In the genomic region with DNA sequence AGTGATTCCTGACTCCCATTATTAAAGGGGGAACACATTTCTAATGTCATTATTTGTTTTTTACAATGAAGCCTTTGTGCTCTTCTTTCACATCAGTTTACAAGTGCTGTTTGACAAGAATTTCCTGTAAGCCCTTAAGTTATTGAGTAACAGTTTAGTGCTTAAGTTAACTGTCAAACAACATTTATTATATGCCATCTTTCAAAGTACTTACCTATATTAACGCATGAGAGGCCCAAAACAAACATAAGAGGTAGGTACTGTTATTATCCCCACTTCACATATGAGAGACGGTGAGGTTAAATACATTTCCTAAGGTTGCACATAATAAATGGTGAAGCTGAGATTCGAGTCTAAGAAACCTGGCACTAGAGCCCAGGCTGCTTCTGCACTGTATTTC, we compare ENCODE assay signal across 17 cellular contexts. TPM values are rescaled to one million over a fixed set of nuclear protein-coding genes. Genes with fewer than 3 reads are reported as not detected.
A peak's percentile ranks its signal among the peaks of the same experiment; 100 is the strongest.
DNase-seq lines count a peak whose midpoint lies in the region; ATAC-seq, FAIRE-seq and TF ChIP-seq lines count a peak whose summit lies in the region.
"Had no signal": no experiment of that assay in that cellular context is flagged by ENCODE, and none has a peak within 500 bp of the region (broad histone marks: within the 10 kb centered on the region; RNA-seq: fewer than 3 reads in every experiment).

No MANE protein-coding gene starts in this region.

- H3K27ac Mint-ChIP-seq in progenitor cell of endocrine pancreas (peak overlapping the region; percentile 10), endothelial cell (ENCODE audit: unreplicated experiment) (no peak overlapping the region)
- H3K27ac Mint-ChIP-seq: CD14-positive monocyte, HFFc6, T-cell had no signal

- no peak for TF ChIP-seq RAD21 in SK-N-SH (IDR thresholded peaks at IDR 0.05; ENCODE audit: low read length)

- DNase-seq in SK-N-SH: no peak
- peak; percentile 1 for DNase-seq in NCI-H1105 (lab: John Stamatoyannopoulos, UW)
- DNase-seq in progenitor cell of endocrine pancreas (ENCODE audit: low spot score, unreplicated experiment): no peak
- no peak for DNase-seq in NOMO-1 treated with DMSO at 0.1 percent for 48 hours (lab: John Stamatoyannopoulos, UW; ENCODE audit: unreplicated experiment)
- DNase-seq in endothelial cell (ENCODE audit: low spot score): no peak
- DNase-seq: ACHN, AML-193, NCI-H187, NCI-H774, T-cell had no signal

- no peak overlapping the region for H3K4me2 ChIP-seq in SK-N-SH

- ATAC-seq in SK-N-SH treated with all-trans-retinoic acid at 6 μM for 48 hours (peak; percentile 33; the same call in 1 of the 3 replicates), HG02973 (IDR thresholded peaks at IDR 0.05; ENCODE audit: unreplicated experiment) (no peak)
- ATAC-seq: T-cell had no signal

- CTCF ChIA-PET in SK-N-SH (lab: Yijun Ruan, JAX): no interaction called here

- WGBS in SK-N-SH (ENCODE audit: low lambda C conversion rate): 57% methylated on average over 3 of the region's 3 CpGs

- no peaks in the 10 kb centered on the region for H3K9me2 ChIP-seq in SK-N-SH

- H3K36me3 ChIP-seq in SK-N-SH (replicated peaks in 1 of 2; ENCODE audit: control insufficient read depth in 1 of 2, insufficient read depth in 2 of 2, low read length in 1 of 2): no peaks in the 10 kb centered on the region
- H3K36me3 ChIP-seq: SJSA1 had no signal

- FAIRE-seq in colon (lab: Jason Lieb, UNC): peak; percentile 5
- FAIRE-seq: H54 had no signal

- no peaks in the 10 kb centered on the region for H3F3A ChIP-seq in SK-N-SH (replicated peaks; ENCODE audit: insufficient read depth)

- no peaks in the 10 kb centered on the region for H3K27me3 ChIP-seq in SK-N-SH (ENCODE audit: insufficient read depth)
- H3K27me3 ChIP-seq: SJSA1 had no signal

- TF ChIP-seq EP300 in SK-N-SH (IDR thresholded peaks at IDR 0.05; ENCODE audit: borderline replicate concordance in 1 of 2, low read depth in 1 of 2, low read length in 1 of 2): no peak

- peaks cover 0 to 3% of the 10 kb centered on the region in 2 experiments; a peak in 3 of 4 replicates for H3K4me1 ChIP-seq in SK-N-SH (ENCODE audit: control insufficient read depth in 1 of 2, insufficient read depth in 2 of 2, low read depth in 1 of 2, low read length in 1 of 2)
- H3K4me1 ChIP-seq: SJSA1 had no signal

- H4K20me1 ChIP-seq in SK-N-SH (ENCODE audit: insufficient read depth): no peaks in the 10 kb centered on the region

- H3K4me1 Mint-ChIP-seq in progenitor cell of endocrine pancreas (ENCODE audit: low read depth) (peaks cover 15% of the 10 kb centered on the region), endothelial cell (ENCODE audit: unreplicated experiment) (no peaks in the 10 kb centered on the region)
- H3K4me1 Mint-ChIP-seq: CD14-positive monocyte had no signal

- H3K4me3 Mint-ChIP-seq in progenitor cell of endocrine pancreas (ENCODE audit: low read depth) (no peak overlapping the region), endothelial cell (ENCODE audit: unreplicated experiment) (no peak overlapping the region)
- H3K4me3 Mint-ChIP-seq: CD14-positive monocyte, HFFc6, T-cell had no signal

- no peak overlapping the region for H3K4me3 ChIP-seq in SK-N-SH (ENCODE audit: low read depth in 2 of 2, low read length in 1 of 2)
- H3K4me3 ChIP-seq: SJSA1 had no signal

- no peak overlapping the region; a peak in 1 of 4 replicates for H3K27ac ChIP-seq in SK-N-SH (ENCODE audit: low read depth in 2 of 2, low read length in 1 of 2)
- H3K27ac ChIP-seq: SJSA1 had no signal

- H3K79me2 ChIP-seq in SK-N-SH (ENCODE audit: insufficient read depth): no peaks in the 10 kb centered on the region; the same call in 1 of the 2 replicates

- H3K36me3 Mint-ChIP-seq in progenitor cell of endocrine pancreas (ENCODE audit: insufficient read depth): peaks cover 3% of the 10 kb centered on the region
- no peaks in the 10 kb centered on the region for H3K36me3 Mint-ChIP-seq in endothelial cell (ENCODE audit: low read depth, unreplicated experiment)

- TF ChIP-seq CTCF in SK-N-SH (IDR thresholded peaks at IDR 0.05) (no peak), progenitor cell of endocrine pancreas (IDR thresholded peaks at IDR 0.05; ENCODE audit: unreplicated experiment) (no peak), endothelial cell (IDR thresholded peaks at IDR 0.05; ENCODE audit: unreplicated experiment) (no peak)

- H3K27me3 Mint-ChIP-seq in progenitor cell of endocrine pancreas (no peaks in the 10 kb centered on the region), endothelial cell (ENCODE audit: unreplicated experiment) (peaks cover 1% of the 10 kb centered on the region)

- H3K9me3 Mint-ChIP-seq in progenitor cell of endocrine pancreas (ENCODE audit: low read depth) (peaks cover 16% of the 10 kb centered on the region), endothelial cell (ENCODE audit: unreplicated experiment) (no peaks in the 10 kb centered on the region)
- H3K9me3 Mint-ChIP-seq: CD14-positive monocyte, HFFc6 had no signal

- H3K9me3 ChIP-seq in SK-N-SH: no peaks in the 10 kb centered on the region
- H3K9me3 ChIP-seq: SJSA1 had no signal

- no peak overlapping the region for H3K9ac ChIP-seq in SK-N-SH

- H2AFZ ChIP-seq in SK-N-SH (ENCODE audit: low read depth): no peak overlapping the region

- POLR2A ChIA-PET in SK-N-SH (lab: Yijun Ruan, JAX): no interaction called here

TF ChIP-seq in SK-N-SH treated with all-trans-retinoic acid at 6 μM for 48 hours, 23 proteins besides CTCF, POLR2A, EP300 and RAD21 (continues in another document):
- TF ChIP-seq ESRRG (CRISPR knock-in tag; IDR thresholded peaks at IDR 0.05) (no peak), ZFP30 (CRISPR knock-in tag; IDR thresholded peaks at IDR 0.05) (no peak)
- TF ChIP-seq, protein P1, sequence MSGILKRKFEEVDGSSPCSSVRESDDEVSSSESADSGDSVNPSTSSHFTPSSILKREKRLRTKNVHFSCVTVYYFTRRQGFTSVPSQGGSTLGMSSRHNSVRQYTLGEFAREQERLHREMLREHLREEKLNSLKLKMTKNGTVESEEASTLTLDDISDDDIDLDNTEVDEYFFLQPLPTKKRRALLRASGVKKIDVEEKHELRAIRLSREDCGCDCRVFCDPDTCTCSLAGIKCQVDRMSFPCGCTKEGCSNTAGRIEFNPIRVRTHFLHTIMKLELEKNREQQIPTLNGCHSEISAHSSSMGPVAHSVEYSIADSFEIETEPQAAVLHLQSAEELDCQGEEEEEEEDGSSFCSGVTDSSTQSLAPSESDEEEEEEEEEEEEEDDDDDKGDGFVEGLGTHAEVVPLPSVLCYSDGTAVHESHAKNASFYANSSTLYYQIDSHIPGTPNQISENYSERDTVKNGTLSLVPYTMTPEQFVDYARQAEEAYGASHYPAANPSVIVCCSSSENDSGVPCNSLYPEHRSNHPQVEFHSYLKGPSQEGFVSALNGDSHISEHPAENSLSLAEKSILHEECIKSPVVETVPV (CRISPR knock-in tag; IDR thresholded peaks at IDR 0.05): no peak
- TF ChIP-seq, protein P2, sequence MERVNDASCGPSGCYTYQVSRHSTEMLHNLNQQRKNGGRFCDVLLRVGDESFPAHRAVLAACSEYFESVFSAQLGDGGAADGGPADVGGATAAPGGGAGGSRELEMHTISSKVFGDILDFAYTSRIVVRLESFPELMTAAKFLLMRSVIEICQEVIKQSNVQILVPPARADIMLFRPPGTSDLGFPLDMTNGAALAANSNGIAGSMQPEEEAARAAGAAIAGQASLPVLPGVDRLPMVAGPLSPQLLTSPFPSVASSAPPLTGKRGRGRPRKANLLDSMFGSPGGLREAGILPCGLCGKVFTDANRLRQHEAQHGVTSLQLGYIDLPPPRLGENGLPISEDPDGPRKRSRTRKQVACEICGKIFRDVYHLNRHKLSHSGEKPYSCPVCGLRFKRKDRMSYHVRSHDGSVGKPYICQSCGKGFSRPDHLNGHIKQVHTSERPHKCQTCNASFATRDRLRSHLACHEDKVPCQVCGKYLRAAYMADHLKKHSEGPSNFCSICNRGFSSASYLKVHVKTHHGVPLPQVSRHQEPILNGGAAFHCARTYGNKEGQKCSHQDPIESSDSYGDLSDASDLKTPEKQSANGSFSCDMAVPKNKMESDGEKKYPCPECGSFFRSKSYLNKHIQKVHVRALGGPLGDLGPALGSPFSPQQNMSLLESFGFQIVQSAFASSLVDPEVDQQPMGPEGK (CRISPR knock-in tag; IDR thresholded peaks at IDR 0.05; ENCODE audit: borderline replicate concordance): no peak

TF ChIP-seq in SK-N-SH, 30 proteins besides CTCF, POLR2A, EP300 and RAD21 (continues in another document):
- TF ChIP-seq MEF2A (IDR thresholded peaks at IDR 0.05; ENCODE audit: borderline replicate concordance, low read depth) (no peak), JUND (IDR thresholded peaks at IDR 0.05) (no peak), RCOR1 (IDR thresholded peaks at IDR 0.05; ENCODE audit: low read length) (no peak), MXI1 (IDR thresholded peaks at IDR 0.05; ENCODE audit: low read depth, low read length) (no peak), TAF1 (IDR thresholded peaks at IDR 0.05; ENCODE audit: borderline replicate concordance, low read depth, low read length) (no peak), YY1 (IDR thresholded peaks at IDR 0.05; ENCODE audit: low read depth) (no peak), TCF12 (IDR thresholded peaks at IDR 0.05) (no peak), EZH2phosphoT487 (IDR thresholded peaks at IDR 0.05; ENCODE audit: borderline replicate concordance, low read depth) (no peak), GABPA (IDR thresholded peaks at IDR 0.05; ENCODE audit: low read depth) (no peak), RXRA (IDR thresholded peaks at IDR 0.05; ENCODE audit: borderline replicate concordance, low read depth) (no peak), CHD2 (IDR thresholded peaks at IDR 0.05; ENCODE audit: low read length, partially characterized antibody) (no peak), SMC3 (IDR thresholded peaks at IDR 0.05; ENCODE audit: low read depth, low read length) (no peak), FOSL2 (IDR thresholded peaks at IDR 0.05; ENCODE audit: borderline replicate concordance, low read depth) (no peak)
- TF ChIP-seq, protein P3, sequence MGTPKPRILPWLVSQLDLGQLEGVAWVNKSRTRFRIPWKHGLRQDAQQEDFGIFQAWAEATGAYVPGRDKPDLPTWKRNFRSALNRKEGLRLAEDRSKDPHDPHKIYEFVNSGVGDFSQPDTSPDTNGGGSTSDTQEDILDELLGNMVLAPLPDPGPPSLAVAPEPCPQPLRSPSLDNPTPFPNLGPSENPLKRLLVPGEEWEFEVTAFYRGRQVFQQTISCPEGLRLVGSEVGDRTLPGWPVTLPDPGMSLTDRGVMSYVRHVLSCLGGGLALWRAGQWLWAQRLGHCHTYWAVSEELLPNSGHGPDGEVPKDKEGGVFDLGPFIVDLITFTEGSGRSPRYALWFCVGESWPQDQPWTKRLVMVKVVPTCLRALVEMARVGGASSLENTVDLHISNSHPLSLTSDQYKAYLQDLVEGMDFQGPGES (IDR thresholded peaks at IDR 0.05; ENCODE audit: low read depth, low read length): no peak

RNA-seq across cellular contexts. Expression of gene MAGED1, which starts 56.0 kb away (rescaled TPM):
- 184 and 189 TPM in 2 replicates for polyA plus RNA-seq in SK-N-SH (2012; rRNA removed)
- polyA plus RNA-seq in SK-N-SH (2012; cell fraction: cytosol; rRNA removed): 140 and 167 TPM in 2 replicates
- polyA plus RNA-seq in SK-N-SH (2012; cell fraction: nucleus; rRNA removed): 218 TPM in 2 replicates
- total RNA-seq in progenitor cell of endocrine pancreas: 230 and 232 TPM in 2 replicates
- 196 TPM for total RNA-seq in endothelial cell (ENCODE audit: unreplicated experiment)
